2 cellular contexts compared by ENCODE assay signal in the genomic region with DNA sequence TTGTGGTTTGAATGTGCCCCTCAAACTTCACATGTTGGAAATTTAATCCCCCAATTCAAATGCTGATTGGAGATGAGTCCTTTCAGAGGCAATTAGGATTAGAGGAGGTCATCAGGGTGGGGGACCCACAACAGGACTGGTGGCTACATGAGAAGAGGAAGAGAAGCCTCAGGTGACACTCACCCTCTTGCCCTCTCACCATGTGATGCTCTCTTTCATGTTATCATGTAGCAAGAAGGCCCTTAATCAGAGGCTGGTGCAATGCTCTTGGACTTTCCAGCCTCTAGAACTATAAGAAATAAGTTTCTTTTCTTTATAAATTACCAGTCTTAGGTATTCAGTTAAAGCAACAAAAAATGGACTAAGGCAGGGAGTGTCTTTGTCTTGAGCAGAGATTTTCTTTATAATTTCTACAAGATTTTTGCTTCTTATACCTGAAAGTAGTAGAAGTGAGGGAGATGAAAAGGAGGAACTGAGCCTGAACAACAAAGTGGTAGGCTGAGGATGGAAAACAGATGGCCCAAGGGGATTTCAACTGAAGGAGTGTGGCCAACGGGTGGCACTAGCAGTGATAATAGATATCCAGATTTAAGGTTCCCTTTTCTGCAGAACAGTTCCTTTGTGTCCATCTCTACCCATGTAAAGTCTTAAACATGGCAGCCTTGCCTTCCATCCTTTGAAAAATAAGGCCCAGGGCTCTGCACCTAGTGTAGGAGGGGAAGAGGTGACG.
TF ChIP-seq lines count a peak whose summit lies in the region.

No MANE protein-coding gene starts in this region.

TF ChIP-seq in GM23338, 12 proteins besides CTCF, POLR2A, EP300 and RAD21 (continues in another document):
- TF ChIP-seq ZNF331 (CRISPR knock-in tag; IDR thresholded peaks at IDR 0.05; ENCODE audit: low read depth) (no peak), ZNF114 (CRISPR knock-in tag; IDR thresholded peaks at IDR 0.05) (no peak), EZH2phosphoT487 (IDR thresholded peaks at IDR 0.05; ENCODE audit: unreplicated experiment) (no peak), JUNB (IDR thresholded peaks at IDR 0.05; ENCODE audit: unreplicated experiment) (no peak), NANOG (IDR thresholded peaks at IDR 0.05; ENCODE audit: borderline replicate concordance) (no peak), POLR2AphosphoS5 (IDR thresholded peaks at IDR 0.05; ENCODE audit: low read depth) (no peak), CREB1 (CRISPR knock-in tag; IDR thresholded peaks at IDR 0.05; ENCODE audit: low read depth) (no peak), EZH2 (IDR thresholded peaks at IDR 0.05; ENCODE audit: low read depth, unreplicated experiment) (no peak)
- TF ChIP-seq, protein P1, sequence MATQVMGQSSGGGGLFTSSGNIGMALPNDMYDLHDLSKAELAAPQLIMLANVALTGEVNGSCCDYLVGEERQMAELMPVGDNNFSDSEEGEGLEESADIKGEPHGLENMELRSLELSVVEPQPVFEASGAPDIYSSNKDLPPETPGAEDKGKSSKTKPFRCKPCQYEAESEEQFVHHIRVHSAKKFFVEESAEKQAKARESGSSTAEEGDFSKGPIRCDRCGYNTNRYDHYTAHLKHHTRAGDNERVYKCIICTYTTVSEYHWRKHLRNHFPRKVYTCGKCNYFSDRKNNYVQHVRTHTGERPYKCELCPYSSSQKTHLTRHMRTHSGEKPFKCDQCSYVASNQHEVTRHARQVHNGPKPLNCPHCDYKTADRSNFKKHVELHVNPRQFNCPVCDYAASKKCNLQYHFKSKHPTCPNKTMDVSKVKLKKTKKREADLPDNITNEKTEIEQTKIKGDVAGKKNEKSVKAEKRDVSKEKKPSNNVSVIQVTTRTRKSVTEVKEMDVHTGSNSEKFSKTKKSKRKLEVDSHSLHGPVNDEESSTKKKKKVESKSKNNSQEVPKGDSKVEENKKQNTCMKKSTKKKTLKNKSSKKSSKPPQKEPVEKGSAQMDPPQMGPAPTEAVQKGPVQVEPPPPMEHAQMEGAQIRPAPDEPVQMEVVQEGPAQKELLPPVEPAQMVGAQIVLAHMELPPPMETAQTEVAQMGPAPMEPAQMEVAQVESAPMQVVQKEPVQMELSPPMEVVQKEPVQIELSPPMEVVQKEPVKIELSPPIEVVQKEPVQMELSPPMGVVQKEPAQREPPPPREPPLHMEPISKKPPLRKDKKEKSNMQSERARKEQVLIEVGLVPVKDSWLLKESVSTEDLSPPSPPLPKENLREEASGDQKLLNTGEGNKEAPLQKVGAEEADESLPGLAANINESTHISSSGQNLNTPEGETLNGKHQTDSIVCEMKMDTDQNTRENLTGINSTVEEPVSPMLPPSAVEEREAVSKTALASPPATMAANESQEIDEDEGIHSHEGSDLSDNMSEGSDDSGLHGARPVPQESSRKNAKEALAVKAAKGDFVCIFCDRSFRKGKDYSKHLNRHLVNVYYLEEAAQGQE (IDR thresholded peaks at IDR 0.05; ENCODE audit: unreplicated experiment), result no peak
- TF ChIP-seq, protein P2, sequence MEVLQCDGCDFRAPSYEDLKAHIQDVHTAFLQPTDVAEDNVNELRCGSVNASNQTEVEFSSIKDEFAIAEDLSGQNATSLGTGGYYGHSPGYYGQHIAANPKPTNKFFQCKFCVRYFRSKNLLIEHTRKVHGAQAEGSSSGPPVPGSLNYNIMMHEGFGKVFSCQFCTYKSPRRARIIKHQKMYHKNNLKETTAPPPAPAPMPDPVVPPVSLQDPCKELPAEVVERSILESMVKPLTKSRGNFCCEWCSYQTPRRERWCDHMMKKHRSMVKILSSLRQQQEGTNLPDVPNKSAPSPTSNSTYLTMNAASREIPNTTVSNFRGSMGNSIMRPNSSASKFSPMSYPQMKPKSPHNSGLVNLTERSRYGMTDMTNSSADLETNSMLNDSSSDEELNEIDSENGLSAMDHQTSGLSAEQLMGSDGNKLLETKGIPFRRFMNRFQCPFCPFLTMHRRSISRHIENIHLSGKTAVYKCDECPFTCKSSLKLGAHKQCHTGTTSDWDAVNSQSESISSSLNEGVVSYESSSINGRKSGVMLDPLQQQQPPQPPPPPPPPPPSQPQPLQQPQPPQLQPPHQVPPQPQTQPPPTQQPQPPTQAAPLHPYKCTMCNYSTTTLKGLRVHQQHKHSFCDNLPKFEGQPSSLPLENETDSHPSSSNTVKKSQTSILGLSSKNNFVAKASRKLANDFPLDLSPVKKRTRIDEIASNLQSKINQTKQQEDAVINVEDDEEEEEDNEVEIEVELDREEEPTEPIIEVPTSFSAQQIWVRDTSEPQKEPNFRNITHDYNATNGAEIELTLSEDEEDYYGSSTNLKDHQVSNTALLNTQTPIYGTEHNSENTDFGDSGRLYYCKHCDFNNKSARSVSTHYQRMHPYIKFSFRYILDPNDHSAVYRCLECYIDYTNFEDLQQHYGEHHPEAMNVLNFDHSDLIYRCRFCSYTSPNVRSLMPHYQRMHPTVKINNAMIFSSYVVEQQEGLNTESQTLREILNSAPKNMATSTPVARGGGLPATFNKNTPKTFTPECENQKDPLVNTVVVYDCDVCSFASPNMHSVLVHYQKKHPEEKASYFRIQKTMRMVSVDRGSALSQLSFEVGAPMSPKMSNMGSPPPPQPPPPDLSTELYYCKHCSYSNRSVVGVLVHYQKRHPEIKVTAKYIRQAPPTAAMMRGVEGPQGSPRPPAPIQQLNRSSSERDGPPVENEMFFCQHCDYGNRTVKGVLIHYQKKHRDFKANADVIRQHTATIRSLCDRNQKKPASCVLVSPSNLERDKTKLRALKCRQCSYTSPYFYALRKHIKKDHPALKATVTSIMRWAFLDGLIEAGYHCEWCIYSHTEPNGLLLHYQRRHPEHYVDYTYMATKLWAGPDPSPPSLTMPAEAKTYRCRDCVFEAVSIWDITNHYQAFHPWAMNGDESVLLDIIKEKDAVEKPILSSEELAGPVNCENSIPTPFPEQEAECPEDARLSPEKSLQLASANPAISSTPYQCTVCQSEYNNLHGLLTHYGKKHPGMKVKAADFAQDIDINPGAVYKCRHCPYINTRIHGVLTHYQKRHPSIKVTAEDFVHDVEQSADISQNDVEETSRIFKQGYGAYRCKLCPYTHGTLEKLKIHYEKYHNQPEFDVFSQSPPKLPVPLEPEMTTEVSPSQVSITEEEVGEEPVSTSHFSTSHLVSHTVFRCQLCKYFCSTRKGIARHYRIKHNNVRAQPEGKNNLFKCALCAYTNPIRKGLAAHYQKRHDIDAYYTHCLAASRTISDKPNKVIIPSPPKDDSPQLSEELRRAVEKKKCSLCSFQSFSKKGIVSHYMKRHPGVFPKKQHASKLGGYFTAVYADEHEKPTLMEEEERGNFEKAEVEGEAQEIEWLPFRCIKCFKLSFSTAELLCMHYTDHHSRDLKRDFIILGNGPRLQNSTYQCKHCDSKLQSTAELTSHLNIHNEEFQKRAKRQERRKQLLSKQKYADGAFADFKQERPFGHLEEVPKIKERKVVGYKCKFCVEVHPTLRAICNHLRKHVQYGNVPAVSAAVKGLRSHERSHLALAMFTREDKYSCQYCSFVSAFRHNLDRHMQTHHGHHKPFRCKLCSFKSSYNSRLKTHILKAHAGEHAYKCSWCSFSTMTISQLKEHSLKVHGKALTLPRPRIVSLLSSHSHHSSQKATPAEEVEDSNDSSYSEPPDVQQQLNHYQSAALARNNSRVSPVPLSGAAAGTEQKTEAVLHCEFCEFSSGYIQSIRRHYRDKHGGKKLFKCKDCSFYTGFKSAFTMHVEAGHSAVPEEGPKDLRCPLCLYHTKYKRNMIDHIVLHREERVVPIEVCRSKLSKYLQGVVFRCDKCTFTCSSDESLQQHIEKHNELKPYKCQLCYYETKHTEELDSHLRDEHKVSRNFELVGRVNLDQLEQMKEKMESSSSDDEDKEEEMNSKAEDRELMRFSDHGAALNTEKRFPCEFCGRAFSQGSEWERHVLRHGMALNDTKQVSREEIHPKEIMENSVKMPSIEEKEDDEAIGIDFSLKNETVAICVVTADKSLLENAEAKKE (CRISPR knock-in tag; IDR thresholded peaks at IDR 0.05), result no peak

TF ChIP-seq in H1, 55 proteins besides CTCF, POLR2A, EP300 and RAD21:
- TF ChIP-seq KDM1A (IDR thresholded peaks at IDR 0.05; ENCODE audit: borderline replicate concordance, low read length), result no peak
- TF ChIP-seq MAFK (IDR thresholded peaks at IDR 0.05; ENCODE audit: low read depth, low read length), result no peak
- TF ChIP-seq, protein P3, sequence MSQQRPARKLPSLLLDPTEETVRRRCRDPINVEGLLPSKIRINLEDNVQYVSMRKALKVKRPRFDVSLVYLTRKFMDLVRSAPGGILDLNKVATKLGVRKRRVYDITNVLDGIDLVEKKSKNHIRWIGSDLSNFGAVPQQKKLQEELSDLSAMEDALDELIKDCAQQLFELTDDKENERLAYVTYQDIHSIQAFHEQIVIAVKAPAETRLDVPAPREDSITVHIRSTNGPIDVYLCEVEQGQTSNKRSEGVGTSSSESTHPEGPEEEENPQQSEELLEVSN (IDR thresholded peaks at IDR 0.05), result no peak
- no peak for TF ChIP-seq ZNF274 (IDR thresholded peaks at IDR 0.05; ENCODE audit: borderline replicate concordance, extremely low read depth, low read length)
- TF ChIP-seq BRCA1 (IDR thresholded peaks at IDR 0.05; ENCODE audit: low read depth, low read length), result no peak
- TF ChIP-seq, protein P4, sequence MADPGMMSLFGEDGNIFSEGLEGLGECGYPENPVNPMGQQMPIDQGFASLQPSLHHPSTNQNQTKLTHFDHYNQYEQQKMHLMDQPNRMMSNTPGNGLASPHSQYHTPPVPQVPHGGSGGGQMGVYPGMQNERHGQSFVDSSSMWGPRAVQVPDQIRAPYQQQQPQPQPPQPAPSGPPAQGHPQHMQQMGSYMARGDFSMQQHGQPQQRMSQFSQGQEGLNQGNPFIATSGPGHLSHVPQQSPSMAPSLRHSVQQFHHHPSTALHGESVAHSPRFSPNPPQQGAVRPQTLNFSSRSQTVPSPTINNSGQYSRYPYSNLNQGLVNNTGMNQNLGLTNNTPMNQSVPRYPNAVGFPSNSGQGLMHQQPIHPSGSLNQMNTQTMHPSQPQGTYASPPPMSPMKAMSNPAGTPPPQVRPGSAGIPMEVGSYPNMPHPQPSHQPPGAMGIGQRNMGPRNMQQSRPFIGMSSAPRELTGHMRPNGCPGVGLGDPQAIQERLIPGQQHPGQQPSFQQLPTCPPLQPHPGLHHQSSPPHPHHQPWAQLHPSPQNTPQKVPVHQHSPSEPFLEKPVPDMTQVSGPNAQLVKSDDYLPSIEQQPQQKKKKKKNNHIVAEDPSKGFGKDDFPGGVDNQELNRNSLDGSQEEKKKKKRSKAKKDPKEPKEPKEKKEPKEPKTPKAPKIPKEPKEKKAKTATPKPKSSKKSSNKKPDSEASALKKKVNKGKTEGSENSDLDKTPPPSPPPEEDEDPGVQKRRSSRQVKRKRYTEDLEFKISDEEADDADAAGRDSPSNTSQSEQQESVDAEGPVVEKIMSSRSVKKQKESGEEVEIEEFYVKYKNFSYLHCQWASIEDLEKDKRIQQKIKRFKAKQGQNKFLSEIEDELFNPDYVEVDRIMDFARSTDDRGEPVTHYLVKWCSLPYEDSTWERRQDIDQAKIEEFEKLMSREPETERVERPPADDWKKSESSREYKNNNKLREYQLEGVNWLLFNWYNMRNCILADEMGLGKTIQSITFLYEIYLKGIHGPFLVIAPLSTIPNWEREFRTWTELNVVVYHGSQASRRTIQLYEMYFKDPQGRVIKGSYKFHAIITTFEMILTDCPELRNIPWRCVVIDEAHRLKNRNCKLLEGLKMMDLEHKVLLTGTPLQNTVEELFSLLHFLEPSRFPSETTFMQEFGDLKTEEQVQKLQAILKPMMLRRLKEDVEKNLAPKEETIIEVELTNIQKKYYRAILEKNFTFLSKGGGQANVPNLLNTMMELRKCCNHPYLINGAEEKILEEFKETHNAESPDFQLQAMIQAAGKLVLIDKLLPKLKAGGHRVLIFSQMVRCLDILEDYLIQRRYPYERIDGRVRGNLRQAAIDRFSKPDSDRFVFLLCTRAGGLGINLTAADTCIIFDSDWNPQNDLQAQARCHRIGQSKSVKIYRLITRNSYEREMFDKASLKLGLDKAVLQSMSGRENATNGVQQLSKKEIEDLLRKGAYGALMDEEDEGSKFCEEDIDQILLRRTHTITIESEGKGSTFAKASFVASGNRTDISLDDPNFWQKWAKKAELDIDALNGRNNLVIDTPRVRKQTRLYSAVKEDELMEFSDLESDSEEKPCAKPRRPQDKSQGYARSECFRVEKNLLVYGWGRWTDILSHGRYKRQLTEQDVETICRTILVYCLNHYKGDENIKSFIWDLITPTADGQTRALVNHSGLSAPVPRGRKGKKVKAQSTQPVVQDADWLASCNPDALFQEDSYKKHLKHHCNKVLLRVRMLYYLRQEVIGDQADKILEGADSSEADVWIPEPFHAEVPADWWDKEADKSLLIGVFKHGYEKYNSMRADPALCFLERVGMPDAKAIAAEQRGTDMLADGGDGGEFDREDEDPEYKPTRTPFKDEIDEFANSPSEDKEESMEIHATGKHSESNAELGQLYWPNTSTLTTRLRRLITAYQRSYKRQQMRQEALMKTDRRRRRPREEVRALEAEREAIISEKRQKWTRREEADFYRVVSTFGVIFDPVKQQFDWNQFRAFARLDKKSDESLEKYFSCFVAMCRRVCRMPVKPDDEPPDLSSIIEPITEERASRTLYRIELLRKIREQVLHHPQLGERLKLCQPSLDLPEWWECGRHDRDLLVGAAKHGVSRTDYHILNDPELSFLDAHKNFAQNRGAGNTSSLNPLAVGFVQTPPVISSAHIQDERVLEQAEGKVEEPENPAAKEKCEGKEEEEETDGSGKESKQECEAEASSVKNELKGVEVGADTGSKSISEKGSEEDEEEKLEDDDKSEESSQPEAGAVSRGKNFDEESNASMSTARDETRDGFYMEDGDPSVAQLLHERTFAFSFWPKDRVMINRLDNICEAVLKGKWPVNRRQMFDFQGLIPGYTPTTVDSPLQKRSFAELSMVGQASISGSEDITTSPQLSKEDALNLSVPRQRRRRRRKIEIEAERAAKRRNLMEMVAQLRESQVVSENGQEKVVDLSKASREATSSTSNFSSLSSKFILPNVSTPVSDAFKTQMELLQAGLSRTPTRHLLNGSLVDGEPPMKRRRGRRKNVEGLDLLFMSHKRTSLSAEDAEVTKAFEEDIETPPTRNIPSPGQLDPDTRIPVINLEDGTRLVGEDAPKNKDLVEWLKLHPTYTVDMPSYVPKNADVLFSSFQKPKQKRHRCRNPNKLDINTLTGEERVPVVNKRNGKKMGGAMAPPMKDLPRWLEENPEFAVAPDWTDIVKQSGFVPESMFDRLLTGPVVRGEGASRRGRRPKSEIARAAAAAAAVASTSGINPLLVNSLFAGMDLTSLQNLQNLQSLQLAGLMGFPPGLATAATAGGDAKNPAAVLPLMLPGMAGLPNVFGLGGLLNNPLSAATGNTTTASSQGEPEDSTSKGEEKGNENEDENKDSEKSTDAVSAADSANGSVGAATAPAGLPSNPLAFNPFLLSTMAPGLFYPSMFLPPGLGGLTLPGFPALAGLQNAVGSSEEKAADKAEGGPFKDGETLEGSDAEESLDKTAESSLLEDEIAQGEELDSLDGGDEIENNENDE (IDR thresholded peaks at IDR 0.05; ENCODE audit: insufficient replicate concordance, low read length), result no peak
- TF ChIP-seq CEBPB (IDR thresholded peaks at IDR 0.05; ENCODE audit: low read depth, low read length), result no peak
- no peak for TF ChIP-seq CHD1 (IDR thresholded peaks at IDR 0.05; ENCODE audit: low read depth, low read length)
- TF ChIP-seq CTBP2 (IDR thresholded peaks at IDR 0.05; ENCODE audit: borderline replicate concordance, insufficient read depth, insufficient read length, low read length), result no peak
- TF ChIP-seq TAF1 (IDR thresholded peaks at IDR 0.05; ENCODE audit: low read depth, low read length), result no peak
- TF ChIP-seq JUND (IDR thresholded peaks at IDR 0.05; ENCODE audit: low read length), result no peak
TF ChIP-seq in H1: peak in this region for 0.
